In the genomic region with DNA sequence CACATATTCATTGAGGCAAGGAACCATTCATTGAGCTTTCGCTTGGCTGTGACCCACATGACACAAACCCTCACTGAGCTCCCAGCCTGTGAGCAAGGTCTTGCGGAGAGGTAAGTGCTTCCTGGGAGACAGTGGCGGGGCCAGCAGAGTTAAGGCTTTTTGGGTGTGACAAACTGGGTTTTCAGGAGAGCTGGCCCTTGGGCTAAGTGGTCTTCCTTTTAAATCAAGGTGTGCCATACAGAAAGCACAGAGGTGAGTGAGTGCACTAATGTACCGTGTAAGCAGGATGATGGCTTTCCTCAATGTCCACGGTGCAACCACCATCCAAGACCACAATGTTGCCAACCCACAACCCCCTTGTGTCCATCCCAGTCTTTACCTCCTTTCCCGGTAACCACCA, we compare ENCODE assay signal across 6 cellular contexts.
"Had no signal": no experiment of that assay in that cellular context is flagged by ENCODE, and none has a peak within 500 bp of the region (broad histone marks: within the 10 kb centered on the region; RNA-seq: fewer than 3 reads in every experiment).

No MANE protein-coding gene starts in this region.

- H3K4me1 Mint-ChIP-seq: GM23338, H9 had no signal

- H3K27ac ChIP-seq: HL-60 had no signal

- H3K27me3 Mint-ChIP-seq: IgD-negative memory B cell had no signal

- ATAC-seq: GM23338, HepG2 had no signal

- H3K4me3 ChIP-seq: GM23338 had no signal

- H3K4me3 Mint-ChIP-seq: GM23338, H9, IgD-negative memory B cell had no signal

- H3K27ac Mint-ChIP-seq: GM23338, H9, IgD-negative memory B cell had no signal

- DNase-seq: H9, HCEC 1CT had no signal

- H3K9me3 Mint-ChIP-seq: IgD-negative memory B cell had no signal
